11 cellular contexts compared by ENCODE assay signal in the genomic region with DNA sequence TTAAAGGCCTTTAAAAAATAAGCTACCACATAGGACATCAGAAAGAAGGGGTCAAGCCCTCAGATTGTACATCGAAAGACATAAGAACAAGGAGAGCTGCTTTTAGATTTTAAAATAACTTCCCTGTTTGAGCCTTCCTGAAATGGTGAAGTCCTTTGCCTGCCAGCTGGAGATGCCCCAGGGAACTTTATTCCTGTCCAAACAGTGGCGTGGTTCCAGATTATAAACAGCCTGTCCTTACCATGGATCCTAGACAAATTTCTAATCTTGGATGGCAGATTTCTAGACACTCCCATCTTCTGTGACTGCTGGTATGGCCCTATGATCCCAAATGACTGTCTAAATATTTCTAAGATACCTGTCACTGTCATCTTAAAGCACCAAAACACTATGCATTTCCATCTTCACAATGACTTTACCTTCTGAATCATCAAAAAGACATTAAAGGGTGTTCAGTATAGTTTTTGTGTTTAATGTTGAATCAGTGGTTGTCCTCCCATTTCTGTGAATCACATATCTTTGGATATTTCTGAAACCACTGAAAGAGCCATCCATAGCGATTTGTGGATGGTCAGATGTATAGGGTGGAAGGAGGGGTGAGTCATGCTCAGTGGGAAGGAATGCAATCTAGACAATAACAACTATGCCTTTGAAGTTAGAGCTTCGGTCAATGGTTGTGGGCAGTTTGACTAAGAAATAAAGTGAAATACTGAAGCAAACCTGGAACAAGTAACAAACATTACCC. TPM values are rescaled to one million over a fixed set of nuclear protein-coding genes. Genes with fewer than 3 reads are reported as not detected.
DNase-seq lines count a peak whose midpoint lies in the region; ATAC-seq and TF ChIP-seq lines count a peak whose summit lies in the region.
"Had no signal": no experiment of that assay in that cellular context is flagged by ENCODE, and none has a peak within 500 bp of the region (broad histone marks: within the 10 kb centered on the region; RNA-seq: fewer than 3 reads in every experiment).

No MANE protein-coding gene starts in this region.

- TF ChIP-seq CTCF in left ventricle myocardium inferior (IDR thresholded peaks at IDR 0.05; ENCODE audit: borderline replicate concordance), result no peak

- no peaks in the 10 kb centered on the region for H3K4me1 ChIP-seq in adipocyte (ENCODE audit: control insufficient read depth, insufficient read depth, low read length)
- H3K4me1 ChIP-seq in left ventricle myocardium inferior, result peaks cover 20% of the 10 kb centered on the region

- H3K9me3 Mint-ChIP-seq in activated CD4-positive, alpha-beta T cell treated with anti-CD3 and anti-CD28 coated beads, Interleukin-2, amount 10 ng/mL, durations not matched to agents 24 days and 14 days, result no peaks in the 10 kb centered on the region
- no peaks in the 10 kb centered on the region for H3K9me3 Mint-ChIP-seq in stimulated activated effector memory CD8-positive, alpha-beta T cell treated with anti-CD3 and anti-CD28 coated beads, Interleukin-12 subunit alpha, Interleukin-12 subunit beta, amount 100 ng/mL, for 72 hours

- H3K4me3 ChIP-seq in adipocyte (ENCODE audit: low read length) (no peak overlapping the region), left ventricle myocardium inferior (no peak overlapping the region)
- H3K4me3 ChIP-seq: upper lobe of left lung had no signal

- H3K4me1 Mint-ChIP-seq in activated CD4-positive, alpha-beta T cell treated with anti-CD3 and anti-CD28 coated beads, Interleukin-2, amount 10 ng/mL, durations not matched to agents 24 days and 14 days, result peaks cover 21% of the 10 kb centered on the region
- peaks cover 7% of the 10 kb centered on the region for H3K4me1 Mint-ChIP-seq in stimulated activated effector memory CD8-positive, alpha-beta T cell treated with anti-CD3 and anti-CD28 coated beads, Interleukin-12 subunit alpha, Interleukin-12 subunit beta, amount 100 ng/mL, for 72 hours

- peak overlapping the region; percentile 61 for H3K27ac ChIP-seq in left ventricle myocardium inferior (replicated peaks)

- H3K27me3 Mint-ChIP-seq in activated CD4-positive, alpha-beta T cell treated with anti-CD3 and anti-CD28 coated beads, Interleukin-2, amount 10 ng/mL, durations not matched to agents 24 days and 14 days, result peaks cover 10% of the 10 kb centered on the region

- no peaks in the 10 kb centered on the region for H3K9me3 ChIP-seq in adipocyte (ENCODE audit: control insufficient read depth, low read length)
- no peaks in the 10 kb centered on the region for H3K9me3 ChIP-seq in left ventricle myocardium inferior (replicated peaks)
- H3K9me3 ChIP-seq: upper lobe of left lung had no signal

- peak; percentile 90 for ATAC-seq in stimulated activated effector memory CD8-positive, alpha-beta T cell treated with anti-CD3 and anti-CD28 coated beads, Interleukin-12 subunit alpha, Interleukin-12 subunit beta, amount 100 ng/mL, for 72 hours
- no peak for ATAC-seq in GM21515 (IDR thresholded peaks at IDR 0.05; ENCODE audit: unreplicated experiment)

- H3K4me3 Mint-ChIP-seq in activated CD4-positive, alpha-beta T cell treated with anti-CD3 and anti-CD28 coated beads, Interleukin-2, amount 10 ng/mL, durations not matched to agents 24 days and 14 days, result no peak overlapping the region
- H3K4me3 Mint-ChIP-seq in stimulated activated effector memory CD8-positive, alpha-beta T cell treated with anti-CD3 and anti-CD28 coated beads, Interleukin-12 subunit alpha, Interleukin-12 subunit beta, amount 100 ng/mL, for 72 hours, result no peak overlapping the region

- intact Hi-C loops in activated CD4-positive, alpha-beta T cell treated with anti-CD3 and anti-CD28 coated beads, Interleukin-2, amount 10 ng/mL, durations not matched to agents 24 days and 14 days (cut with micrococcal nuclease), result loop anchor here (1.0 to 2.0 kb wide), 4 partner anchors 22 to 113 kb away; partner anchors contain the start of genes POGK and TADA1
- intact Hi-C loops in left ventricle myocardium inferior (cut with micrococcal nuclease), result no loop called here

- DNase-seq in activated CD4-positive, alpha-beta T cell treated with anti-CD3 and anti-CD28 coated beads, Interleukin-2, amount 10 ng/mL, durations not matched to agents 24 days and 14 days, result no peak
- DNase-seq in activated CD4-positive, alpha-beta T cell treated with anti-CD3 and anti-CD28 coated beads, Interleukin-2, amount 50 U/mL, for 1 hour, result no peak
- DNase-seq in adipocyte (ENCODE audit: low read depth) (peak; percentile 14), left ventricle myocardium inferior (peak; percentile 29), T-helper 1 cell (no peak), NCI-H82 treated with DMSO at 0.1 percent for 48 hours (lab: John Stamatoyannopoulos, UW; ENCODE audit: unreplicated experiment) (no peak)
- DNase-seq in stimulated activated effector memory CD8-positive, alpha-beta T cell treated with anti-CD3 and anti-CD28 coated beads, Interleukin-12 subunit alpha, Interleukin-12 subunit beta, amount 100 ng/mL, for 72 hours (ENCODE audit: low spot score in 2 of 2), result no peak
- DNase-seq: stimulated activated CD4-positive, alpha-beta T cell treated with anti-CD3 and anti-CD28 coated beads, Interleukin-2, amount 100 ng/mL, for 48 hours; upper lobe of left lung had no signal

- H3K27ac Mint-ChIP-seq in activated CD4-positive, alpha-beta T cell treated with anti-CD3 and anti-CD28 coated beads, Interleukin-2, amount 10 ng/mL, durations not matched to agents 24 days and 14 days, result peak overlapping the region; percentile 12
- no peak overlapping the region for H3K27ac Mint-ChIP-seq in stimulated activated effector memory CD8-positive, alpha-beta T cell treated with anti-CD3 and anti-CD28 coated beads, Interleukin-12 subunit alpha, Interleukin-12 subunit beta, amount 100 ng/mL, for 72 hours

- peaks cover 19% of the 10 kb centered on the region for H3K36me3 Mint-ChIP-seq in activated CD4-positive, alpha-beta T cell treated with anti-CD3 and anti-CD28 coated beads, Interleukin-2, amount 10 ng/mL, durations not matched to agents 24 days and 14 days (ENCODE audit: low read depth)
- H3K36me3 Mint-ChIP-seq in stimulated activated effector memory CD8-positive, alpha-beta T cell treated with anti-CD3 and anti-CD28 coated beads, Interleukin-12 subunit alpha, Interleukin-12 subunit beta, amount 100 ng/mL, for 72 hours, result no peaks in the 10 kb centered on the region

- H3K27me3 ChIP-seq in adipocyte (replicated peaks; ENCODE audit: control insufficient read depth, insufficient read depth, low read length) (peaks cover 42% of the 10 kb centered on the region), left ventricle myocardium inferior (ENCODE audit: low read depth) (peaks cover 29% of the 10 kb centered on the region)

- H3K9ac ChIP-seq in adipocyte (ENCODE audit: low read length), result no peak overlapping the region

- H3K36me3 ChIP-seq in adipocyte (ENCODE audit: control insufficient read depth, insufficient read depth, low read length, severe bottlenecking), result no peaks in the 10 kb centered on the region
- H3K36me3 ChIP-seq in left ventricle myocardium inferior, result no peaks in the 10 kb centered on the region
- H3K36me3 ChIP-seq: upper lobe of left lung had no signal

RNA-seq across cellular contexts. Expression of gene ILDR2, which starts 23.2 kb away (rescaled TPM):
- 10.3 and 12.5 TPM in 2 replicates for total RNA-seq in activated CD4-positive, alpha-beta T cell treated with anti-CD3 and anti-CD28 coated beads, Interleukin-2, amount 10 ng/mL, durations not matched to agents 24 days and 14 days
- total RNA-seq in left ventricle myocardium inferior, result 3.6 TPM

RNA-seq across cellular contexts. Expression of gene MAEL, which starts 36.9 kb away (rescaled TPM):
- not detected in 2 replicates for total RNA-seq in activated CD4-positive, alpha-beta T cell treated with anti-CD3 and anti-CD28 coated beads, Interleukin-2, amount 10 ng/mL, durations not matched to agents 24 days and 14 days
- 1.4 TPM for total RNA-seq in left ventricle myocardium inferior
- total RNA-seq: mononuclear cell, upper lobe of left lung had no signal

Comparison
In these comparisons a context has a peak if more than half of its experiments do, and no peak if none do; other contexts are left out.
1. DNase-seq: peak in adipocyte (single experiment) and left ventricle myocardium inferior (single experiment); none in activated CD4-positive, alpha-beta T cell treated with anti-CD3 and anti-CD28 coated beads, Interleukin-2, amount 10 ng/mL, durations not matched to agents 24 days and 14 days (single experiment), activated CD4-positive, alpha-beta T cell treated with anti-CD3 and anti-CD28 coated beads, Interleukin-2, amount 50 U/mL, for 1 hour (single experiment), stimulated activated effector memory CD8-positive, alpha-beta T cell treated with anti-CD3 and anti-CD28 coated beads, Interleukin-12 subunit alpha, Interleukin-12 subunit beta, amount 100 ng/mL, for 72 hours (0 of 2), T-helper 1 cell (0 of 5) and NCI-H82 treated with DMSO at 0.1 percent for 48 hours (single experiment).